ENCODE assay signal across 24 cellular contexts in the genomic region with DNA sequence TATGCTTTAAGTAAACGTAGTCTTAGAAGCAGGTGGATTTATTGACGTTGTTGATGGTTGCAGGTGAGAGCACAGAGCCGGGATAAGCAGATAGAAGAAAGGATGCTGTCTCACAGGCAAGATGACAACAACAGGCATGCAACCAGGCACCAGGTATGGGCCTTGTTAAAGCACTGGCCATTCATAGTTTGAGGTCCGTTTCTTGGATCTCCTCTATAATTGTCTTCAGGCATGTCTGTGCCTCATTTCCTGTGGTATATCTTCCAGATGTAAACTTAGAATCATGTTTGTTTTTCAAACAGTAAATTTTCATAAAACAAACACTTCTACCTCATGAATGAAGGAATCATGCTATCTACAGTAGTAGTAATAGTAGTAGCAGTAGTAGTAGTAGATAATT. TPM values are rescaled to one million over a fixed set of nuclear protein-coding genes. Genes with fewer than 3 reads are reported as not detected.
A peak's percentile ranks its signal among the peaks of the same experiment; 100 is the strongest.
DNase-seq lines count a peak whose midpoint lies in the region; ATAC-seq, FAIRE-seq and TF ChIP-seq lines count a peak whose summit lies in the region.
"Had no signal": no experiment of that assay in that cellular context is flagged by ENCODE, and none has a peak within 500 bp of the region (broad histone marks: within the 10 kb centered on the region; RNA-seq: fewer than 3 reads in every experiment).

No MANE protein-coding gene starts in this region.

- POLR2A ChIA-PET in H1 (lab: Charles Lee; ENCODE audit: partially characterized antibody): interaction anchor here (1.2 to 2.0 kb wide), 4 partner anchors 11 to 56 kb away, joined by 3 to 9 read pairs (median 4); a partner anchor contains a TSS

- H3K4me1 Mint-ChIP-seq in activated T-cell treated with anti-CD3 and anti-CD28 coated beads, Interleukin-2, amount 50 U/mL, for 24 hours (ENCODE audit: low read depth): peaks cover 38% of the 10 kb centered on the region
- peaks cover 27% of the 10 kb centered on the region for H3K4me1 Mint-ChIP-seq in T-helper 17 cell

- DNase-seq in activated T-cell treated with anti-CD3 and anti-CD28 coated beads, Interleukin-2, amount 50 U/mL, for 24 hours: no peak
- no peak for DNase-seq in activated T-cell treated with anti-CD3 and anti-CD28 coated beads for 4 hours
- DNase-seq in GM12891 (ENCODE audit: insufficient read length, low spot score): no peak
- no peak for DNase-seq in T-helper 17 cell
- DNase-seq in H1 (ENCODE audit: low read depth in 1 of 2, low spot score in 2 of 2): no peak
- DNase-seq in spleen: no peak
- DNase-seq in inferior parietal cortex (ENCODE audit: extremely low spot score): no peak
- no peak for DNase-seq in AML-193 (lab: John Stamatoyannopoulos, UW)
- DNase-seq: CD4-positive, CD25-positive, alpha-beta regulatory T cell; GM23248; HCEC 1CT; KG1; MG63; NCI-H1105 treated with DMSO at 0.1 percent for 48 hours; NCI-H2029; NCI-H446 treated with DMSO at 0.1 percent for 48 hours; NCI-H526 treated with DMSO at 0.1 percent for 48 hours; Right ventricle myocardium superior; RPMI8226 had no signal

- WGBS in H1 (ENCODE audit: extremely low coverage in 1 of 2, insufficient coverage in 1 of 2, insufficient read length in 1 of 2, insufficient replicate concordance in 2 of 2, low coverage in 1 of 2, low lambda C conversion rate in 2 of 2, missing lambda C conversion rate in 1 of 2), 2 experiments: 78% methylated on average over 4 of the region's 4 CpGs; no CpG with 5 or more reads in 1 of the 2 experiments
- 84 to 88% (median 85%) methylated on average over 4 of the region's 4 CpGs for WGBS in spleen, 5 donors

- H3K4me3 ChIP-seq in H1 (ENCODE audit: extremely low read depth in 1 of 4, insufficient read depth in 2 of 4, low read depth in 3 of 4, low read length in 4 of 4): no peak overlapping the region
- H3K4me3 ChIP-seq in spleen: no peak overlapping the region
- H3K4me3 ChIP-seq: BLaER1, GM23248, MG63 had no signal

- H3K36me3 ChIP-seq in H1 (ENCODE audit: control insufficient read depth in 2 of 4, insufficient read depth in 4 of 4, low read length in 3 of 4) (peaks cover 2 to 59% (median 24%) of the 10 kb centered on the region in 4 experiments; a peak in 7 of 8 replicates), spleen (peaks cover 0 to 100% (median 93%) of the 10 kb centered on the region in 6 donors)

- H4K5ac ChIP-seq in H1 (ENCODE audit: insufficient read length, low read depth, low read length): no peak overlapping the region

- H3K23me2 ChIP-seq in H1 (ENCODE audit: low read depth, low read length): no peaks in the 10 kb centered on the region

- peak overlapping the region; percentile 4 for H3K27ac Mint-ChIP-seq in activated T-cell treated with anti-CD3 and anti-CD28 coated beads, Interleukin-2, amount 50 U/mL, for 24 hours
- H3K27ac Mint-ChIP-seq in T-helper 17 cell: peak overlapping the region; percentile 72

- H2BK120ac ChIP-seq in H1 (replicated peaks; ENCODE audit: low read depth, low read length): no peak overlapping the region

- CTCF ChIA-PET in H1 (lab: Charles Lee; ENCODE audit: partially characterized antibody): no interaction called here

- H3K27me3 Mint-ChIP-seq in activated T-cell treated with anti-CD3 and anti-CD28 coated beads, Interleukin-2, amount 50 U/mL, for 24 hours: no peaks in the 10 kb centered on the region
- H3K27me3 Mint-ChIP-seq in T-helper 17 cell: no peaks in the 10 kb centered on the region
- H3K27me3 Mint-ChIP-seq: CD4-positive, CD25-positive, alpha-beta regulatory T cell had no signal

- H4K8ac ChIP-seq in H1 (ENCODE audit: extremely low read depth, insufficient read depth, low read length): no peak overlapping the region

- H2BK20ac ChIP-seq in H1 (ENCODE audit: low read length): no peak overlapping the region

- peak overlapping the region; percentile 82; the same call in 1 of the 2 replicates for H2BK5ac ChIP-seq in H1 (ENCODE audit: low read depth, low read length)

- H3K9me3 ChIP-seq in T-helper 17 cell (ENCODE audit: control insufficient read depth, low read length, poor library complexity, severe bottlenecking) (no peaks in the 10 kb centered on the region), H1 (ENCODE audit: insufficient read depth in 2 of 2, low read depth in 1 of 2, low read length in 1 of 2) (no peaks in the 10 kb centered on the region), spleen (no peaks in the 10 kb centered on the region)
- H3K9me3 ChIP-seq: BLaER1, MG63 had no signal

- H2AFZ ChIP-seq in H1 (ENCODE audit: low read length): no peak overlapping the region
- H2AFZ ChIP-seq: GM23248 had no signal

- H3K9ac ChIP-seq in H1 (replicated peaks in 1 of 4; ENCODE audit: extremely low read depth in 1 of 4, low read depth in 3 of 4, low read length in 3 of 4): no peak overlapping the region
- H3K9ac ChIP-seq: BLaER1, GM23248 had no signal

- TF ChIP-seq POLR2A in GM12891 (IDR thresholded peaks at IDR 0.05; ENCODE audit: low read depth, low read length) (no peak), H1 (IDR thresholded peaks at IDR 0.05; ENCODE audit: control extremely low read depth in 1 of 2, low read depth in 2 of 2, low read length in 2 of 2) (no peak), spleen (IDR thresholded peaks at IDR 0.05) (no peak)

- H3K4me3 Mint-ChIP-seq in activated T-cell treated with anti-CD3 and anti-CD28 coated beads, Interleukin-2, amount 50 U/mL, for 24 hours: no peak overlapping the region
- no peak overlapping the region for H3K4me3 Mint-ChIP-seq in T-helper 17 cell
- H3K4me3 Mint-ChIP-seq: CD4-positive, CD25-positive, alpha-beta regulatory T cell had no signal

- TF ChIP-seq CTCF in H1 (IDR thresholded peaks at IDR 0.05; ENCODE audit: control extremely low read depth in 1 of 3, insufficient read depth in 1 of 3, low read depth in 1 of 3, low read length in 3 of 3) (no peak), spleen (IDR thresholded peaks at IDR 0.05 in 8 of 11, conservative IDR thresholded peaks at IDR 0.05 in 3 of 11) (no peak)

- H3K4ac ChIP-seq in H1 (replicated peaks; ENCODE audit: insufficient read length, low read depth, low read length): no peak overlapping the region

- no peaks in the 10 kb centered on the region for H3K27me3 ChIP-seq in H1 (replicated peaks in 1 of 4; ENCODE audit: control insufficient read depth in 3 of 4, extremely low read depth in 1 of 4, insufficient read depth in 3 of 4, low read length in 3 of 4)
- H3K27me3 ChIP-seq in spleen (replicated peaks in 1 of 7): no peaks in the 10 kb centered on the region
- H3K27me3 ChIP-seq: BLaER1, MG63 had no signal

- no peak overlapping the region for H3K56ac ChIP-seq in H1 (replicated peaks; ENCODE audit: insufficient read length, low read depth, low read length)

- H3K79me1 ChIP-seq in H1 (ENCODE audit: low read depth, low read length): peaks cover 3% of the 10 kb centered on the region; the same call in 1 of the 2 replicates

- H2BK12ac ChIP-seq in H1 (ENCODE audit: low read depth, low read length): no peak overlapping the region

- peaks cover 88% of the 10 kb centered on the region for H3K36me3 Mint-ChIP-seq in activated T-cell treated with anti-CD3 and anti-CD28 coated beads, Interleukin-2, amount 50 U/mL, for 24 hours (ENCODE audit: low read depth)
- peaks cover 17% of the 10 kb centered on the region for H3K36me3 Mint-ChIP-seq in T-helper 17 cell (ENCODE audit: low read depth)

- FAIRE-seq in GM12891 (lab: Jason Lieb, UNC) (peak; percentile 20), H1 (lab: Jason Lieb, UNC) (no peak)
- FAIRE-seq: D721Med, GM18507 had no signal

- no peak overlapping the region for H3K4me2 ChIP-seq in H1 (ENCODE audit: insufficient read depth in 1 of 2, low read depth in 2 of 2, low read length in 2 of 2)
- H3K4me2 ChIP-seq: BLaER1 had no signal

- no peak for TF ChIP-seq EP300 in H1 (IDR thresholded peaks at IDR 0.05; ENCODE audit: borderline replicate concordance in 1 of 2, low read depth in 2 of 2, low read length in 2 of 2)

- no peak overlapping the region for H3K14ac ChIP-seq in H1 (ENCODE audit: insufficient read length)

- H3K79me2 ChIP-seq in H1 (ENCODE audit: control insufficient read depth in 1 of 2, insufficient read depth in 2 of 2, low read length in 2 of 2): peaks cover 0 to 37% of the 10 kb centered on the region in 2 experiments; a peak in 3 of 4 replicates

- no peak overlapping the region for H3K18ac ChIP-seq in H1 (ENCODE audit: extremely low read depth, low read length)

- H4K91ac ChIP-seq in H1 (replicated peaks; ENCODE audit: insufficient read length, low read length): no peak overlapping the region

- no peak overlapping the region for H2BK15ac ChIP-seq in H1 (ENCODE audit: low read length)

- intact Hi-C loops in spleen (cut with DNase I; ENCODE audit: low total_unique reads): no loop called here

- no peak for TF ChIP-seq RAD21 in H1 (IDR thresholded peaks at IDR 0.05 in 1 of 2, conservative IDR thresholded peaks at IDR 0.05 in 1 of 2; ENCODE audit: low read depth in 2 of 2, low read length in 2 of 2)

- H3K4me1 ChIP-seq in H1 (replicated peaks in 1 of 4; ENCODE audit: control insufficient read depth in 3 of 4, insufficient read depth in 4 of 4, low read length in 3 of 4): peaks cover 1 to 16% (median 7%) of the 10 kb centered on the region in 4 experiments; a peak in 6 of 7 replicates
- peaks cover 0 to 25% (median 0%) of the 10 kb centered on the region in 6 donors for H3K4me1 ChIP-seq in spleen

- H3K23ac ChIP-seq in H1 (ENCODE audit: insufficient read length): no peak overlapping the region

- H3K27ac ChIP-seq in H1 (ENCODE audit: low read depth, low read length) (peak overlapping the region; percentile 0; the same call in 1 of the 2 replicates), spleen (no peak overlapping the region)
- H3K27ac ChIP-seq: BLaER1, GM23248 had no signal

- no peaks in the 10 kb centered on the region for H4K20me1 ChIP-seq in H1 (replicated peaks in 1 of 2; ENCODE audit: control insufficient read depth in 1 of 2, insufficient read depth in 2 of 2, low read length in 2 of 2)

- ATAC-seq in T-helper 17 cell: no peak

- no peak overlapping the region for H2AK5ac ChIP-seq in H1 (ENCODE audit: low read depth, low read length)

- no peaks in the 10 kb centered on the region for H3K9me3 Mint-ChIP-seq in activated T-cell treated with anti-CD3 and anti-CD28 coated beads, Interleukin-2, amount 50 U/mL, for 24 hours
- H3K9me3 Mint-ChIP-seq: CD4-positive, CD25-positive, alpha-beta regulatory T cell had no signal

RNA-seq across cellular contexts. Expression of a gene that starts 20.6 kb away (rescaled TPM):
- 24.2 TPM for polyA plus RNA-seq in GM12891 (2012; ENCODE audit: low read depth, missing spikeins)
- total RNA-seq in T-helper 17 cell: 100 to 1,000 TPM; 191 to 201 TPM
- total RNA-seq in H1 (2021; fragmentation: NEBNext Ultra II Directional; extraction: Animal tissue kit (Norgen Biotek cat#: 25700)): 138 and 139 TPM in 2 replicates
- 56.2 and 90.9 TPM in 2 replicates for polyA plus RNA-seq in H1 (2011; rRNA removed)
- polyA plus RNA-seq in H1 (2011; cell fraction: cytosol; rRNA removed): 70.9 TPM
- 44.8 TPM for polyA plus RNA-seq in H1 (2011; cell fraction: nucleus; rRNA removed)
- 68.5 to 97.8 TPM (median 78.6 TPM) in 4 replicates for polyA plus RNA-seq in H1 (2012, experiment 1 of 2)
- polyA plus RNA-seq in H1 (2012, experiment 2 of 2): 57.4 TPM
- 104 TPM for polyA plus RNA-seq in H1 (2013, experiment 1 of 2)
- polyA plus RNA-seq in H1 (2013, experiment 2 of 2): 104 TPM
- 172 and 217 TPM in 2 replicates for polyA minus RNA-seq in H1 (2011; rRNA and poly(A)+ RNA removed)
- polyA minus RNA-seq in H1 (2011; cell fraction: cytosol; rRNA and poly(A)+ RNA removed): 115 TPM
- polyA minus RNA-seq in H1 (2011; cell fraction: nucleus; rRNA and poly(A)+ RNA removed): 104 TPM
- 10 to 100 TPM; 38.1 to 81.2 (median 65.0) TPM for total RNA-seq in spleen
- polyA plus RNA-seq in spleen: 10 to 100 TPM in 1 of 3 donors, 1 to 10 TPM in 2; 5.9 to 11.4 (median 8.0) TPM

RNA-seq across cellular contexts. Expression of a gene that starts 38.8 kb away (rescaled TPM):
- polyA plus RNA-seq in GM12891 (2012; ENCODE audit: low read depth, missing spikeins): not detected
- not detected for total RNA-seq in T-helper 17 cell
- total RNA-seq in H1 (2021; fragmentation: NEBNext Ultra II Directional; extraction: Animal tissue kit (Norgen Biotek cat#: 25700)): not detected in 2 replicates
- polyA plus RNA-seq in H1 (2011; rRNA removed): 0.15 and 0.22 TPM in 2 replicates
- polyA plus RNA-seq in H1 (2011; cell fraction: cytosol; rRNA removed): 0.31 TPM
- polyA plus RNA-seq in H1 (2011; cell fraction: nucleus; rRNA removed): 0.54 TPM
- polyA plus RNA-seq in H1 (2012, experiment 1 of 2): 0.52 to 0.61 TPM in 2 of 4 replicates, not detected in the others
- polyA plus RNA-seq in H1 (2012, experiment 2 of 2): not detected
- polyA plus RNA-seq in H1 (2013, experiment 1 of 2): not detected
- polyA plus RNA-seq in H1 (2013, experiment 2 of 2): not detected
- not detected in 2 replicates for polyA minus RNA-seq in H1 (2011; rRNA and poly(A)+ RNA removed)
- polyA minus RNA-seq in H1 (2011; cell fraction: cytosol; rRNA and poly(A)+ RNA removed): not detected
- polyA minus RNA-seq in H1 (2011; cell fraction: nucleus; rRNA and poly(A)+ RNA removed): not detected
- not detected for total RNA-seq in spleen
- polyA plus RNA-seq in spleen: not detected
- total RNA-seq: A172; CD4-positive, CD25-positive, alpha-beta regulatory T cell; GM23248; Right ventricle myocardium superior; SK-MEL-5 had no signal
- polyA plus RNA-seq: CD4-positive, CD25-positive, alpha-beta regulatory T cell; GM23248 had no signal

RNA-seq across cellular contexts. Expression of a gene that starts 45.1 kb away (rescaled TPM):
- 24.3 TPM for polyA plus RNA-seq in GM12891 (2012; ENCODE audit: low read depth, missing spikeins)
- total RNA-seq in T-helper 17 cell: 10 to 100 TPM; 58.9 to 68.6 TPM
- 25.3 and 28.4 TPM in 2 replicates for total RNA-seq in H1 (2021; fragmentation: NEBNext Ultra II Directional; extraction: Animal tissue kit (Norgen Biotek cat#: 25700))
- 45.7 and 52.3 TPM in 2 replicates for polyA plus RNA-seq in H1 (2011; rRNA removed)
- 26.3 TPM for polyA plus RNA-seq in H1 (2011; cell fraction: cytosol; rRNA removed)
- polyA plus RNA-seq in H1 (2011; cell fraction: nucleus; rRNA removed): 35.8 TPM
- polyA plus RNA-seq in H1 (2012, experiment 1 of 2): 23.6 to 29.0 TPM (median 26.4 TPM) in 4 replicates
- 23.9 TPM for polyA plus RNA-seq in H1 (2012, experiment 2 of 2)
- 29.6 TPM for polyA plus RNA-seq in H1 (2013, experiment 1 of 2)
- polyA plus RNA-seq in H1 (2013, experiment 2 of 2): 32.5 TPM
- 15.5 and 22.0 TPM in 2 replicates for polyA minus RNA-seq in H1 (2011; rRNA and poly(A)+ RNA removed)
- polyA minus RNA-seq in H1 (2011; cell fraction: cytosol; rRNA and poly(A)+ RNA removed): 19.9 TPM
- 19.4 TPM for polyA minus RNA-seq in H1 (2011; cell fraction: nucleus; rRNA and poly(A)+ RNA removed)
- 10 to 100 TPM; 43.1 to 87.4 (median 47.8) TPM for total RNA-seq in spleen
- 10 to 100 TPM; 15.6 to 36.7 (median 17.5) TPM for polyA plus RNA-seq in spleen
